Comparison of ENCODE assay signal across 22 cellular contexts in the genomic region with DNA sequence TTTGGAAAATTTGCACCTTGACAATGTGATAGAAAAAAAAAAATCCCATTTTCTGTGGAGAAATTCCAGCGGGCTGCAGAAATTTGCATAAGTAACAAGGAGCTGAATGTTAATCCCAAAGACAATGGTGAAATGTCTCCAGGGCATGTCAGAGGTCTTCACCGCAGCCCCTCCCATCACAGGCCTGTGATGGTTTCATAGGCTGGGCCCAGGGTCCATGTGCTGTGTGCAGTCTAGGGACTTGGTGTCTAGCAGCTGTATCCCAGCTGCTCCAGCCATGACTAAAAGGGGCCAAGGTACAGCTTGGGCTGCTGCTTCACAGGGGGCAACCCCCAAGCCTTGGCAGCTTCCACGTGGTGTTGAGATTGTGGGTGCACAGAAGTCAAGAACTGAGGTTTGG.
"Had no signal": no experiment of that assay in that cellular context is flagged by ENCODE, and none has a peak within 500 bp of the region (broad histone marks: within the 10 kb centered on the region; RNA-seq: fewer than 3 reads in every experiment).

No MANE protein-coding gene starts in this region.

- DNase-seq: IMR-90, Karpas-422, KG1, MG63, NCI-H1092, NCI-H1105 treated with DMSO at 0.1 percent for 48 hours, NCI-H1417 treated with DMSO at 0.1 percent for 48 hours, NCI-H146, NCI-H1694 treated with DMSO at 0.1 percent for 48 hours, NCI-H1930, NCI-H2081, NCI-H2107, NCI-H2227 treated with DMSO at 0.1 percent for 48 hours, NCI-H524, NCI-H69, NCI-H774, PC-3, SHP77 had no signal

- H3K27ac ChIP-seq: RWPE1 had no signal

- H3K9me3 ChIP-seq: MG63 had no signal

- H3K27me3 ChIP-seq: MG63 had no signal

- ATAC-seq: HepG2, Panc1, PC-3, SK-N-SH treated with all-trans-retinoic acid at 6 μM for 48 hours had no signal

- H3K36me3 ChIP-seq: MG63 had no signal

- H3K4me3 ChIP-seq: MG63 had no signal
